Comparison of ENCODE assay signal across 10 cellular contexts in genomic region chr7:102516951-102517350, GRCh38. TPM values are rescaled to one million over a fixed set of nuclear protein-coding genes. Genes with fewer than 3 reads are reported as not detected.
DNase-seq lines count a peak whose midpoint lies in the region; ATAC-seq, FAIRE-seq and TF ChIP-seq lines count a peak whose summit lies in the region.
"Not testable (repeated sequence)": the region's sequence is repeated elsewhere in the genome, so short reads cannot be mapped to it uniquely, and the experiment has no call there.
"Had no signal": no experiment of that assay in that cellular context is flagged by ENCODE, and none has a peak within 500 bp of the region (broad histone marks: within the 10 kb centered on the region; RNA-seq: fewer than 3 reads in every experiment).

No MANE protein-coding gene starts in this region.

- H3K27me3 Mint-ChIP-seq in activated T-helper 17 cell treated with anti-CD3 and anti-CD28 coated beads, Interleukin-2, amount 50 U/mL, for 72 hours; stimulated activated naive B cell treated with anti-CD40 and anti-IgM and Interleukin-4, amounts not matched to agents 10 μg/mL and 1 μg/mL and 100 μg/mL, for 72 hours: not testable (repeated sequence)

- H3K27ac Mint-ChIP-seq in activated T-helper 17 cell treated with anti-CD3 and anti-CD28 coated beads, Interleukin-2, amount 50 U/mL, for 72 hours; stimulated activated naive B cell treated with anti-CD40 and anti-IgM and Interleukin-4, amounts not matched to agents 10 μg/mL and 1 μg/mL and 100 μg/mL, for 72 hours: not testable (repeated sequence)

- not testable (repeated sequence) for H3K4me1 Mint-ChIP-seq in activated T-helper 17 cell treated with anti-CD3 and anti-CD28 coated beads, Interleukin-2, amount 50 U/mL, for 72 hours; stimulated activated naive B cell treated with anti-CD40 and anti-IgM and Interleukin-4, amounts not matched to agents 10 μg/mL and 1 μg/mL and 100 μg/mL, for 72 hours

- H3K9me3 Mint-ChIP-seq in activated T-helper 17 cell treated with anti-CD3 and anti-CD28 coated beads, Interleukin-2, amount 50 U/mL, for 72 hours; stimulated activated naive B cell treated with anti-CD40 and anti-IgM and Interleukin-4, amounts not matched to agents 10 μg/mL and 1 μg/mL and 100 μg/mL, for 72 hours: not testable (repeated sequence)

- not testable (repeated sequence) for TF ChIP-seq POLR2A in GM12892 (IDR thresholded peaks at IDR 0.05; ENCODE audit: low read depth, low read length)

- not testable (repeated sequence) for DNase-seq in GM12892 (ENCODE audit: insufficient read length); left colon; mucosa of descending colon; stimulated activated naive B cell treated with anti-CD40 and anti-IgM and Interleukin-4, amounts not matched to agents 10 μg/mL and 1 μg/mL and 100 μg/mL, for 72 hours

- H3K4me3 ChIP-seq in mucosa of descending colon = not testable (repeated sequence)

- H3K9me3 ChIP-seq in mucosa of descending colon = not testable (repeated sequence)

- not testable (repeated sequence) for H3K36me3 ChIP-seq in mucosa of descending colon (ENCODE audit: low read depth)

- intact Hi-C loops in left colon (cut with DNase I, micrococcal nuclease); mucosa of descending colon (cut with DNase I, micrococcal nuclease): not testable (repeated sequence)

- not testable (repeated sequence) for H3K4me1 ChIP-seq in mucosa of descending colon (ENCODE audit: low read depth)

- ATAC-seq in GM21447 (IDR thresholded peaks at IDR 0.05; ENCODE audit: unreplicated experiment) (peak; percentile 34), HG03095 (IDR thresholded peaks at IDR 0.05; ENCODE audit: unreplicated experiment) (peak; percentile 20), left colon (peak; percentile 31), mucosa of descending colon (peak; percentile 35)
- peak; percentile 34 for ATAC-seq in activated T-helper 17 cell treated with anti-CD3 and anti-CD28 coated beads, Interleukin-2, amount 50 U/mL, for 72 hours (replicated peaks)
- peak; percentile 51 to 60 for ATAC-seq in stimulated activated naive B cell treated with anti-CD40 and anti-IgM and Interleukin-4, amounts not matched to agents 10 μg/mL and 1 μg/mL and 100 μg/mL, for 72 hours (replicated peaks)

- H3K4me3 Mint-ChIP-seq in activated T-helper 17 cell treated with anti-CD3 and anti-CD28 coated beads, Interleukin-2, amount 50 U/mL, for 72 hours; stimulated activated naive B cell treated with anti-CD40 and anti-IgM and Interleukin-4, amounts not matched to agents 10 μg/mL and 1 μg/mL and 100 μg/mL, for 72 hours: not testable (repeated sequence)

- H3K36me3 Mint-ChIP-seq in activated T-helper 17 cell treated with anti-CD3 and anti-CD28 coated beads, Interleukin-2, amount 50 U/mL, for 72 hours (ENCODE audit: low read depth); stimulated activated naive B cell treated with anti-CD40 and anti-IgM and Interleukin-4, amounts not matched to agents 10 μg/mL and 1 μg/mL and 100 μg/mL, for 72 hours: not testable (repeated sequence)

- not testable (repeated sequence) for TF ChIP-seq CTCF in mucosa of descending colon (IDR thresholded peaks at IDR 0.05)

- FAIRE-seq in GM12892 (lab: Jason Lieb, UNC) = peak; percentile 78

RNA-seq across cellular contexts. Expression of gene RASA4B, which starts 0.6 kb away (rescaled TPM):
- 12.0 TPM for polyA plus RNA-seq in GM12892 (2012; ENCODE audit: missing spikeins)
- 10 to 100 TPM; 14.1 to 23.3 TPM for total RNA-seq in activated T-helper 17 cell treated with anti-CD3 and anti-CD28 coated beads, Interleukin-2, amount 50 U/mL, for 72 hours
- total RNA-seq in left colon = 10 to 100 TPM; 13.4 to 22.5 TPM
- total RNA-seq in mucosa of descending colon = 10 to 100 TPM in 2 of 3 donors, 1 to 10 TPM in 1; 8.0 to 30.8 (median 12.2) TPM

RNA-seq across cellular contexts. Expression of gene UPK3BL2, which starts 26.5 kb away (rescaled TPM):
- polyA plus RNA-seq in GM12892 (2012; ENCODE audit: missing spikeins) = 11.2 TPM
- total RNA-seq in activated T-helper 17 cell treated with anti-CD3 and anti-CD28 coated beads, Interleukin-2, amount 50 U/mL, for 72 hours = 10 to 100 TPM; 21.4 to 45.7 TPM
- total RNA-seq in left colon (10 to 100 TPM; 13.4 to 20.7 TPM), mucosa of descending colon (10 to 100 TPM in 2 of 3 donors, 1 to 10 TPM in 1; 9.7 to 23.9 (median 18.7) TPM)

RNA-seq across cellular contexts. Expression of gene SPDYE2, which starts 34.1 kb away (rescaled TPM):
- polyA plus RNA-seq in GM12892 (2012; ENCODE audit: missing spikeins) = 4.9 TPM
- total RNA-seq in activated T-helper 17 cell treated with anti-CD3 and anti-CD28 coated beads, Interleukin-2, amount 50 U/mL, for 72 hours = not detected
- total RNA-seq in left colon (not detected), mucosa of descending colon (not detected)
- total RNA-seq: Caco-2; CD8-positive, alpha-beta memory T cell; H1 had no signal
- polyA plus RNA-seq: H1 had no signal

RNA-seq across cellular contexts. Expression of gene POLR2J, which starts 38.2 kb away (rescaled TPM):
- polyA plus RNA-seq in GM12892 (2012; ENCODE audit: missing spikeins) = 60.1 TPM
- 10 to 100 TPM; 63.5 to 74.2 TPM for total RNA-seq in activated T-helper 17 cell treated with anti-CD3 and anti-CD28 coated beads, Interleukin-2, amount 50 U/mL, for 72 hours
- 10 to 100 TPM; 49.4 to 50.9 TPM for total RNA-seq in left colon
- 10 to 100 TPM; 44.0 to 59.3 (median 45.6) TPM for total RNA-seq in mucosa of descending colon

RNA-seq across cellular contexts. Expression of gene LRWD1, which starts 52.2 kb away (rescaled TPM):
- polyA plus RNA-seq in GM12892 (2012; ENCODE audit: missing spikeins) = 7.2 TPM
- 10 to 100 TPM; 14.8 to 20.6 TPM for total RNA-seq in activated T-helper 17 cell treated with anti-CD3 and anti-CD28 coated beads, Interleukin-2, amount 50 U/mL, for 72 hours
- total RNA-seq in left colon (10 to 100 TPM; 12.6 to 15.2 TPM), mucosa of descending colon (10 to 100 TPM; 12.7 to 17.6 (median 13.3) TPM)
